16 cellular contexts compared by ENCODE assay signal in genomic region chr5:52457808-52458207, GRCh38.
DNase-seq lines count a peak whose midpoint lies in the region; ATAC-seq and TF ChIP-seq lines count a peak whose summit lies in the region.
"Had no signal": no experiment of that assay in that cellular context is flagged by ENCODE, and none has a peak within 500 bp of the region (broad histone marks: within the 10 kb centered on the region; RNA-seq: fewer than 3 reads in every experiment).

No MANE protein-coding gene starts in this region.

- no peak overlapping the region for H3K4me3 ChIP-seq in WERI-Rb-1 (ENCODE audit: low read depth, low read length)

- ATAC-seq in GM18873 (IDR thresholded peaks at IDR 0.05; ENCODE audit: low FRiP score, unreplicated experiment), result no peak

- no peaks in the 10 kb centered on the region for H3K36me3 ChIP-seq in WERI-Rb-1

- H3K9me3 ChIP-seq in WERI-Rb-1 (ENCODE audit: severe bottlenecking), result no peaks in the 10 kb centered on the region

- no peak for TF ChIP-seq CTCF in WERI-Rb-1 (IDR thresholded peaks at IDR 0.05; ENCODE audit: low read depth, low read length)

- peak; percentile 74 for DNase-seq in NCI-H2171 treated with DMSO at 0.1 percent for 48 hours (lab: John Stamatoyannopoulos, UW)
- no peak for DNase-seq in NCI-H2171 (lab: John Stamatoyannopoulos, UW)
- peak; percentile 49 for DNase-seq in NCI-H146 treated with DMSO at 0.1 percent for 48 hours (lab: John Stamatoyannopoulos, UW; ENCODE audit: unreplicated experiment)
- peak; percentile 34 for DNase-seq in OCI-M1 (lab: John Stamatoyannopoulos, UW)
- DNase-seq in myocyte (ENCODE audit: low read depth), result peak; percentile 5
- no peak for DNase-seq in WERI-Rb-1
- no peak for DNase-seq in medulla oblongata (ENCODE audit: extremely low spot score)
- DNase-seq: Calu3; CD4-positive, alpha-beta memory T cell; H9; NCI-H1417 treated with DMSO at 0.1 percent for 48 hours; NCI-H2029 treated with DMSO at 0.1 percent for 48 hours; NCI-H345; NCI-H526 treated with DMSO at 0.1 percent for 48 hours had no signal

- H3K27ac ChIP-seq in WERI-Rb-1, result no peak overlapping the region
- H3K27ac ChIP-seq: KMS-11 had no signal

- H3K27me3 ChIP-seq in WERI-Rb-1 (ENCODE audit: insufficient read depth, low read depth, severe bottlenecking), result no peaks in the 10 kb centered on the region

Comparison
In these comparisons a context has a peak if more than half of its experiments do, and no peak if none do; other contexts are left out.
1. DNase-seq: peak in NCI-H2171 treated with DMSO at 0.1 percent for 48 hours (single experiment), NCI-H146 treated with DMSO at 0.1 percent for 48 hours (single experiment), OCI-M1 (single experiment) and myocyte (single experiment); none in NCI-H2171 (single experiment), WERI-Rb-1 (single experiment) and medulla oblongata (single experiment).